Comparison of ENCODE assay signal across 8 cellular contexts in genomic region chr17:78865682-78866390, GRCh38. TPM values are rescaled to one million over a fixed set of nuclear protein-coding genes. Genes with fewer than 3 reads are reported as not detected.
DNase-seq lines count a peak whose midpoint lies in the region; ATAC-seq, FAIRE-seq and TF ChIP-seq lines count a peak whose summit lies in the region.

No MANE protein-coding gene starts in this region.

- POLR2A ChIA-PET in K562 (lab: Yijun Ruan, JAX), result interaction anchor here (0.6 to 0.9 kb wide), 2 partner anchors 12 to 25 kb away, joined by 3 read pairs; partner anchors contain the start of gene USP36

- no peak overlapping the region for H3K4me2 ChIP-seq in K562 (ENCODE audit: insufficient read depth, low read length)

- peak; percentile 79 for FAIRE-seq in K562 (lab: Jason Lieb, UNC)

- H3K9me3 ChIP-seq in K562 (replicated peaks; ENCODE audit: control insufficient read depth, insufficient read depth, low read depth, low read length), result no peaks in the 10 kb centered on the region
- no peaks in the 10 kb centered on the region for H3K9me3 ChIP-seq in iPS DF 6.9 (ENCODE audit: control insufficient read depth, insufficient read depth, low read length)

- H3K36me3 ChIP-seq in GM06990 (ENCODE audit: control insufficient read depth, insufficient read depth, low read length), result no peaks in the 10 kb centered on the region
- H3K36me3 ChIP-seq in K562 (ENCODE audit: control insufficient read depth, insufficient read depth, low read length), result no peaks in the 10 kb centered on the region
- H3K36me3 ChIP-seq in iPS DF 6.9 (ENCODE audit: control insufficient read depth, insufficient read depth, low read length), result peaks cover 2% of the 10 kb centered on the region; the same call in 1 of the 2 replicates

- H2AFZ ChIP-seq in K562 (ENCODE audit: low read depth, low read length), result no peak overlapping the region

- H3K4me3 ChIP-seq in GM06990 (replicated peaks; ENCODE audit: low read depth, low read length) (no peak overlapping the region), K562 (no peak overlapping the region), iPS DF 6.9 (ENCODE audit: low read length) (no peak overlapping the region)

- H3K79me2 ChIP-seq in K562 (ENCODE audit: control insufficient read depth, insufficient read depth, low read length), result no peaks in the 10 kb centered on the region

- H3K27me3 ChIP-seq in GM06990 (replicated peaks; ENCODE audit: control insufficient read depth, insufficient read depth, low read length) (no peaks in the 10 kb centered on the region), K562 (ENCODE audit: control insufficient read depth in 2 of 2, insufficient read depth in 2 of 2, low read length in 2 of 2) (peaks cover 22 to 39% of the 10 kb centered on the region in 2 experiments), iPS DF 6.9 (ENCODE audit: control insufficient read depth, insufficient read depth, low read length) (no peaks in the 10 kb centered on the region)

- no peaks in the 10 kb centered on the region for H3K9me1 ChIP-seq in K562 (ENCODE audit: control insufficient read depth, insufficient read depth, low read length)

- no peak for TF ChIP-seq POLR2A in K562 (conservative IDR thresholded peaks at IDR 0.05)

- in situ Hi-C loops in K562 (cut with MboI), result no loop called here

- intact Hi-C loops in K562 (cut with micrococcal nuclease), result loop anchor here (1.0 kb wide), 1 partner anchor 105 kb away; no protein-coding TSS in a partner anchor

- BruUV-seq in K562 (replicated peaks; lab: Mats Ljungman, UMichigan), result no TSS peak

- ATAC-seq in K562 (peak; percentile 80), HG03432 (IDR thresholded peaks at IDR 0.05; ENCODE audit: unreplicated experiment) (no peak)

- no peak overlapping the region for H3K9ac ChIP-seq in K562 (ENCODE audit: insufficient read depth in 1 of 2, low read depth in 2 of 2, low read length in 2 of 2)

- CTCF ChIA-PET in K562 (lab: Yijun Ruan, JAX; ENCODE audit: low intra/inter-chr PET ratio), result interaction anchor here (1.9 kb wide), 1 partner anchor 105 kb away, joined by 16 read pairs; no protein-coding TSS in a partner anchor

- WGBS in K562 (ENCODE audit: insufficient coverage, low coverage, missing lambda C conversion rate), result 4% methylated on average over 19 of the region's 19 CpGs
- WGBS in iPS DF 6.9 (ENCODE audit: insufficient coverage, insufficient read length), result no CpG with 5 or more reads among the region's 19 CpGs

- H3K27ac ChIP-seq in K562 (ENCODE audit: extremely low read depth, low read depth, low read length) (no peak overlapping the region), iPS DF 6.9 (ENCODE audit: low read length) (no peak overlapping the region)

- DNase-seq in GM06990 (ENCODE audit: extremely low read depth, insufficient read length) (no peak), NCI-H146 (lab: John Stamatoyannopoulos, UW) (peak; percentile 62), T-helper 22 cell (ENCODE audit: low read depth) (peak; percentile 27), K562 (ENCODE audit: extremely low read depth in 1 of 4, low spot score in 3 of 4) (peak; percentile 65 to 79 (median 68)), iPS DF 6.9 (ENCODE audit: low read depth, low spot score) (peak; percentile 54), smooth muscle cell of the brain vasculature (ENCODE audit: low read depth, low spot score) (peak; percentile 67), mesenteric fat pad (ENCODE audit: low spot score) (no peak)

- H3K4me1 ChIP-seq in K562 (replicated peaks in 1 of 2; ENCODE audit: control insufficient read depth in 2 of 2, insufficient read depth in 2 of 2, low read length in 2 of 2) (peaks cover 3 to 15% of the 10 kb centered on the region in 2 experiments; a peak in 3 of 5 replicates), iPS DF 6.9 (ENCODE audit: control insufficient read depth, insufficient read depth, low read length) (0 out of 2 replicates have a peak, but pooled peaks cover 2% of the 10 kb centered on the region)

- TF ChIP-seq EP300 in K562 (IDR thresholded peaks at IDR 0.05; ENCODE audit: low read length), result no peak

- H4K20me1 ChIP-seq in K562 (replicated peaks; ENCODE audit: control insufficient read depth, insufficient read depth, low read length), result no peaks in the 10 kb centered on the region

- peak; percentile 59 to 80 for TF ChIP-seq RAD21 in K562 (CRISPR knock-in tag; conservative IDR thresholded peaks at IDR 0.05 in 1 of 2, IDR thresholded peaks at IDR 0.05 in 1 of 2)

- TF ChIP-seq CTCF in GM06990 (IDR thresholded peaks at IDR 0.05; ENCODE audit: insufficient read depth, low read length, poor library complexity, severe bottlenecking) (peak; percentile 95), K562 (IDR thresholded peaks at IDR 0.05 in 2 of 3, conservative IDR thresholded peaks at IDR 0.05 in 1 of 3; ENCODE audit: insufficient read depth in 2 of 3, low read depth in 1 of 3, low read length in 3 of 3) (peak; percentile 89 to 94 (median 92))

TF ChIP-seq in K562, 482 proteins besides CTCF, POLR2A, EP300 and RAD21 (continues in another document):
- no peak for TF ChIP-seq CREB3 (tag; conservative IDR thresholded peaks at IDR 0.05; ENCODE audit: low read depth)
- TF ChIP-seq ZNF764 (CRISPR knock-in tag; IDR thresholded peaks at IDR 0.05; ENCODE audit: low read depth), result peak; percentile 98
- TF ChIP-seq RCOR1 (IDR thresholded peaks at IDR 0.05; ENCODE audit: borderline replicate concordance in 1 of 2, low read depth in 2 of 2, low read length in 2 of 2), result 0 out of 4 replicates have a peak, but pooled peaks of 1 of the 2 experiments have one; percentile 8

RNA-seq across cellular contexts. Expression of gene USP36, which starts 25.2 kb away (rescaled TPM):
- total RNA-seq in K562 (2011; cell fraction: chromatin; rRNA removed; ENCODE audit: low replicate concordance), result 148 and 235 TPM in 2 replicates
- total RNA-seq in K562 (2011; cell fraction: nucleolus; rRNA removed), result 81.9 and 95.5 TPM in 2 replicates
- total RNA-seq in K562 (2011; cell fraction: nucleoplasm; rRNA removed), result 95.0 and 103 TPM in 2 replicates
- total RNA-seq in K562 (2014; rRNA removed) (15.1 and 18.3 TPM in 2 replicates), K562 (2014; rRNA removed; fragmentation: Illumina TruSeq; extraction: Trizol) (23.7 and 29.8 TPM in 2 replicates), K562 (2015; rRNA removed; fragmentation: Illumina TruSeq; extraction: Trizol) (18.5 and 20.8 TPM in 2 replicates), K562 (2021) (66.8 and 72.8 TPM in 2 replicates), mesenteric fat pad (93.9 TPM)
- polyA plus RNA-seq in K562 (2011; rRNA removed) (22.5 and 34.0 TPM in 2 replicates), K562 (2014; fragmentation: Illumina TruSeq; extraction: Trizol) (45.9 and 47.4 TPM in 2 replicates), K562 (2014; fragmentation: Nextera tagmentation; extraction: Ambion mirVana) (1 to 10 TPM; 6.4 to 8.5 TPM), K562 (2014; rRNA removed) (31.7 and 33.9 TPM in 2 replicates)
- polyA plus RNA-seq in K562 (2011; cell fraction: cytosol; rRNA removed), result 21.9 and 24.7 TPM in 2 replicates
- 99.8 and 123 TPM in 2 replicates for polyA plus RNA-seq in K562 (2011; cell fraction: nucleus; rRNA removed)
- polyA plus RNA-seq in K562 (2012), result 45.4 and 46.5 TPM in 2 replicates
- polyA minus RNA-seq in K562 (2011; rRNA and poly(A)+ RNA removed), result 34.2 and 37.2 TPM in 2 replicates
- 21.8 and 26.1 TPM in 2 replicates for polyA minus RNA-seq in K562 (2011; cell fraction: cytosol; rRNA and poly(A)+ RNA removed)
- 26.8 and 40.4 TPM in 2 replicates for polyA minus RNA-seq in K562 (2011; cell fraction: nucleus; rRNA and poly(A)+ RNA removed)

RNA-seq across cellular contexts. Expression of gene CEP295NL, which starts 37.2 kb away (rescaled TPM):
- total RNA-seq in K562 (2011; cell fraction: chromatin; rRNA removed; ENCODE audit: low replicate concordance), result not detected in 2 replicates
- total RNA-seq in K562 (2011; cell fraction: nucleolus; rRNA removed), result not detected in 2 replicates
- total RNA-seq in K562 (2011; cell fraction: nucleoplasm; rRNA removed), result not detected in 2 replicates
- not detected in 2 replicates for total RNA-seq in K562 (2014; rRNA removed)
- not detected in 2 replicates for total RNA-seq in K562 (2014; rRNA removed; fragmentation: Illumina TruSeq; extraction: Trizol)
- not detected in 2 replicates for total RNA-seq in K562 (2015; rRNA removed; fragmentation: Illumina TruSeq; extraction: Trizol)
- total RNA-seq in K562 (2021), result not detected in 2 replicates
- not detected in 2 replicates for polyA plus RNA-seq in K562 (2011; rRNA removed)
- not detected in 2 replicates for polyA plus RNA-seq in K562 (2011; cell fraction: cytosol; rRNA removed)
- polyA plus RNA-seq in K562 (2011; cell fraction: nucleus; rRNA removed), result not detected in 2 replicates
- not detected in 2 replicates for polyA plus RNA-seq in K562 (2012)
- not detected in 2 replicates for polyA plus RNA-seq in K562 (2014; fragmentation: Illumina TruSeq; extraction: Trizol)
- polyA plus RNA-seq in K562 (2014; fragmentation: Nextera tagmentation; extraction: Ambion mirVana), result not detected
- not detected in 2 replicates for polyA plus RNA-seq in K562 (2014; rRNA removed)
- not detected in 2 replicates for polyA minus RNA-seq in K562 (2011; rRNA and poly(A)+ RNA removed)
- not detected in 2 replicates for polyA minus RNA-seq in K562 (2011; cell fraction: cytosol; rRNA and poly(A)+ RNA removed)
- polyA minus RNA-seq in K562 (2011; cell fraction: nucleus; rRNA and poly(A)+ RNA removed), result not detected in 2 replicates
- total RNA-seq in mesenteric fat pad, result 6.5 TPM

RNA-seq across cellular contexts. Expression of gene TIMP2, which starts 59.4 kb away (rescaled TPM):
- total RNA-seq in K562 (2011; cell fraction: chromatin; rRNA removed; ENCODE audit: low replicate concordance), result not detected in 2 replicates
- not detected in 2 replicates for total RNA-seq in K562 (2011; cell fraction: nucleolus; rRNA removed)
- total RNA-seq in K562 (2011; cell fraction: nucleoplasm; rRNA removed), result not detected in 2 replicates
- total RNA-seq in K562 (2014; rRNA removed), result not detected in 2 replicates
- not detected in 2 replicates for total RNA-seq in K562 (2014; rRNA removed; fragmentation: Illumina TruSeq; extraction: Trizol)
- total RNA-seq in K562 (2015; rRNA removed; fragmentation: Illumina TruSeq; extraction: Trizol), result not detected in 2 replicates
- 0.49 and 0.55 TPM in 2 replicates for total RNA-seq in K562 (2021)
- not detected in 2 replicates for polyA plus RNA-seq in K562 (2011; rRNA removed)
- 0.01 and 0.03 TPM in 2 replicates for polyA plus RNA-seq in K562 (2011; cell fraction: cytosol; rRNA removed)
- not detected in 2 replicates for polyA plus RNA-seq in K562 (2011; cell fraction: nucleus; rRNA removed)
- polyA plus RNA-seq in K562 (2012), result 0.06 TPM in 1 of 2 replicates, not detected in the other
- polyA plus RNA-seq in K562 (2014; fragmentation: Illumina TruSeq; extraction: Trizol), result not detected in 2 replicates
- not detected for polyA plus RNA-seq in K562 (2014; fragmentation: Nextera tagmentation; extraction: Ambion mirVana)
- not detected in 2 replicates for polyA plus RNA-seq in K562 (2014; rRNA removed)
- polyA minus RNA-seq in K562 (2011; rRNA and poly(A)+ RNA removed), result not detected in 2 replicates
- not detected in 2 replicates for polyA minus RNA-seq in K562 (2011; cell fraction: cytosol; rRNA and poly(A)+ RNA removed)
- polyA minus RNA-seq in K562 (2011; cell fraction: nucleus; rRNA and poly(A)+ RNA removed), result not detected in 2 replicates
- total RNA-seq in mesenteric fat pad, result 351 TPM

Comparison
In these comparisons a context has a peak if more than half of its experiments do, and no peak if none do; other contexts are left out.
1. DNase-seq: peak in NCI-H146 (single experiment), T-helper 22 cell (single experiment), K562 (4 of 4), iPS DF 6.9 (single experiment) and smooth muscle cell of the brain vasculature (single experiment); none in GM06990 (single experiment) and mesenteric fat pad (single experiment).
2. RNA of gene TIMP2, which starts 59.4 kb away (total RNA-seq): 351 TPM in mesenteric fat pad (single experiment); 0.49 to 0.55 TPM in K562; every median in the first group is over 100 times any median in the second.